In the genomic region with DNA sequence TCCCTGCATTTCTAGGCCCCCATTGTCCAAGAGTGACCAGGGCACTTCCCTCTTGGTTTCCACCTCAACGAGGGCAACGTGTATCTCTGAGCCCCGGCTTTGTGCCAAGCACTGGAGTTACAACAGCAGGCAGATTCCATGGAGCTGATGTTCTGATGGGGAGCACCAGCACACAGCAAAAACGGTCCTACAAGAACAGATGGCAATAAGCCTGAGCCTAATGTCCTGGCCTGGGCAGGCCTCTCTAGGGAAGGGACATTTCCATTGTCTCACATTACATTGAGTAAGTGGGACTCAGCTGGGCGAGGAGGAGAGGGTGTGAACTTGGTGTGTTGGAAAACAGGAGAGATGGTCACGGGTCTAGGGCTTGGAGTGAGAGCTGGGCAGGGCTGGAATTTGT, we compare ENCODE assay signal across 1 cellular context.
TF ChIP-seq lines count a peak whose summit lies in the region.

No MANE protein-coding gene starts in this region.

TF ChIP-seq in WTC11, 78 proteins besides CTCF, POLR2A, EP300 and RAD21 (continued from another document):
- TF ChIP-seq USF1 (CRISPR knock-in tag; IDR thresholded peaks at IDR 0.05) (no peak), TP53 (CRISPR knock-in tag; IDR thresholded peaks at IDR 0.05) (no peak), ZNF532 (CRISPR knock-in tag; IDR thresholded peaks at IDR 0.05; ENCODE audit: borderline replicate concordance) (no peak), HMGA2 (CRISPR knock-in tag; IDR thresholded peaks at IDR 0.05) (no peak), NFE2L1 (CRISPR knock-in tag; IDR thresholded peaks at IDR 0.05) (no peak), TEAD1 (CRISPR knock-in tag; IDR thresholded peaks at IDR 0.05) (no peak), ELF4 (CRISPR knock-in tag; IDR thresholded peaks at IDR 0.05; ENCODE audit: low read depth) (no peak)
- TF ChIP-seq, protein P1, sequence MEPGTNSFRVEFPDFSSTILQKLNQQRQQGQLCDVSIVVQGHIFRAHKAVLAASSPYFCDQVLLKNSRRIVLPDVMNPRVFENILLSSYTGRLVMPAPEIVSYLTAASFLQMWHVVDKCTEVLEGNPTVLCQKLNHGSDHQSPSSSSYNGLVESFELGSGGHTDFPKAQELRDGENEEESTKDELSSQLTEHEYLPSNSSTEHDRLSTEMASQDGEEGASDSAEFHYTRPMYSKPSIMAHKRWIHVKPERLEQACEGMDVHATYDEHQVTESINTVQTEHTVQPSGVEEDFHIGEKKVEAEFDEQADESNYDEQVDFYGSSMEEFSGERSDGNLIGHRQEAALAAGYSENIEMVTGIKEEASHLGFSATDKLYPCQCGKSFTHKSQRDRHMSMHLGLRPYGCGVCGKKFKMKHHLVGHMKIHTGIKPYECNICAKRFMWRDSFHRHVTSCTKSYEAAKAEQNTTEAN (CRISPR knock-in tag; IDR thresholded peaks at IDR 0.05), result no peak
TF ChIP-seq in WTC11: peak in this region for 0.
